24 cellular contexts compared by ENCODE assay signal in the genomic region with DNA sequence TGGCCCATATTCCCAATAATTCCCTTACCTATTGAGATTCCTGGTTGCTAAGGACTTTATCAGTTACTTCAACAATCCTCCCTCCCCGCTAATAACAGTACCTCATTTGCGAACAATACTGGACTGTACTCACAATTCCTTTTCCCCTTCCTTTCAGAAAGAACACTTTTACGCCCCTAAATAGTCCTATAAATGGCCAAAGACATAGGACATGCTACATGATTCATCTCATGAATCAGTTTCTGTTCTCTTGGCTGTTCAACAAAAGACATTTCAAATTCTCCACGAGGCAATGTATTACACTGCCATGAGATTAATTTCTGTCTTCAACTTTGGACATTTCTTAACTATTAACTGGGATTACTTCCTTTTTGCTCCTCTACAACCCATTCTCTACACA.
DNase-seq lines count a peak whose midpoint lies in the region; ATAC-seq and TF ChIP-seq lines count a peak whose summit lies in the region.
"Had no signal": no experiment of that assay in that cellular context is flagged by ENCODE, and none has a peak within 500 bp of the region (broad histone marks: within the 10 kb centered on the region; RNA-seq: fewer than 3 reads in every experiment).

No MANE protein-coding gene starts in this region.

- H3K9me3 Mint-ChIP-seq in memory B cell, result no peaks in the 10 kb centered on the region
- H3K9me3 Mint-ChIP-seq: activated B cell treated with CpG ODN at 0.5 μM for 24 hours; activated naive CD8-positive, alpha-beta T cell treated with anti-CD3 and anti-CD28 coated beads, Interleukin-2, amount 50 U/mL, for 24 hours; activated T-helper 1 cell treated with anti-CD3 and anti-CD28 coated beads, Interleukin-12 subunit alpha, Interleukin-12 subunit beta, Interleukin-2, Interleukin-4 antibody, amounts not matched to agents 30 ng/mL and 10 ng/mL and 1 ng/mL, durations not matched to agents 14 hours and 24 hours and 36 hours; endodermal cell; stimulated activated naive CD8-positive, alpha-beta T cell treated with anti-CD3 and anti-CD28 coated beads, Interleukin-15, amount 100 ng/mL, for 72 hours had no signal

- H3K14ac ChIP-seq in IMR-90 (replicated peaks; ENCODE audit: low read depth, low read length), result no peak overlapping the region

- H2AK5ac ChIP-seq in IMR-90 (ENCODE audit: low read depth, low read length), result peak overlapping the region; percentile 29; the same call in 1 of the 2 replicates

- WGBS in IMR-90 (ENCODE audit: extremely low coverage in 2 of 2, insufficient read length in 1 of 2), 2 experiments, result 94% methylated on average over 3 of the region's 4 CpGs; no CpG with 5 or more reads in 1 of the 2 experiments

- POLR2A ChIA-PET in IMR-90 (lab: Charles Lee; ENCODE audit: unreplicated experiment), result no interaction called here

- H3K4me3 ChIP-seq in AG10803 (ENCODE audit: low read length) (no peak overlapping the region), IMR-90 (ENCODE audit: insufficient read depth, low read depth, low read length) (no peak overlapping the region), epithelial cell of proximal tubule (ENCODE audit: low read depth, low read length) (no peak overlapping the region)
- H3K4me3 ChIP-seq: mucosa of descending colon had no signal

- no peak overlapping the region for H3K4me3 Mint-ChIP-seq in memory B cell
- H3K4me3 Mint-ChIP-seq: activated B cell treated with CpG ODN at 0.5 μM for 24 hours; activated naive CD8-positive, alpha-beta T cell treated with anti-CD3 and anti-CD28 coated beads, Interleukin-2, amount 50 U/mL, for 24 hours; activated T-helper 1 cell treated with anti-CD3 and anti-CD28 coated beads, Interleukin-12 subunit alpha, Interleukin-12 subunit beta, Interleukin-2, Interleukin-4 antibody, amounts not matched to agents 30 ng/mL and 10 ng/mL and 1 ng/mL, durations not matched to agents 14 hours and 24 hours and 36 hours; endodermal cell; stimulated activated naive CD8-positive, alpha-beta T cell treated with anti-CD3 and anti-CD28 coated beads, Interleukin-15, amount 100 ng/mL, for 72 hours had no signal

- H2BK20ac ChIP-seq in IMR-90 (ENCODE audit: low read depth, low read length), result no peak overlapping the region; the same call in 1 of the 2 replicates

- H2BK15ac ChIP-seq in IMR-90 (ENCODE audit: low read depth, low read length), result no peak overlapping the region; the same call in 2 of the 3 replicates

- intact Hi-C loops in IMR-90 (cut with micrococcal nuclease), result no loop called here

- peaks cover 9 to 19% of the 10 kb centered on the region in 2 experiments; a peak in 3 of 4 replicates for H3K79me1 ChIP-seq in IMR-90 (ENCODE audit: low read depth in 1 of 2, low read length in 2 of 2)

- H3K36me3 Mint-ChIP-seq in memory B cell, result peaks cover 20% of the 10 kb centered on the region

- H4K5ac ChIP-seq in IMR-90 (ENCODE audit: low read depth, low read length), result peak overlapping the region; percentile 38; the same call in 1 of the 2 replicates

- TF ChIP-seq RAD21 in IMR-90 (IDR thresholded peaks at IDR 0.05; ENCODE audit: low read length), result no peak

- no peak overlapping the region for H4K91ac ChIP-seq in IMR-90 (ENCODE audit: insufficient read depth, low read depth, low read length)

- no TSS peak for BruUV-seq in IMR-90 (replicated peaks; lab: Mats Ljungman, UMichigan)

- no peaks in the 10 kb centered on the region for H3K9me3 ChIP-seq in IMR-90 (ENCODE audit: control insufficient read depth, insufficient read depth, low read length)
- H3K9me3 ChIP-seq: mucosa of descending colon had no signal

- TF ChIP-seq CTCF in AG10803 (conservative IDR thresholded peaks at IDR 0.05; ENCODE audit: low read length) (no peak), IMR-90 (conservative IDR thresholded peaks at IDR 0.05; ENCODE audit: low read depth, low read length) (no peak), epithelial cell of proximal tubule (conservative IDR thresholded peaks at IDR 0.05; ENCODE audit: low read depth, low read length) (no peak)

- H3K27me3 ChIP-seq in IMR-90 (ENCODE audit: control insufficient read depth, insufficient read depth, low read length), result no peaks in the 10 kb centered on the region

- dilution Hi-C loops in IMR-90 (cut with HindIII; ENCODE audit: low sequenced_read_pairs, unreplicated experiment), result no loop called here

- DNase-seq in AG10803 (ENCODE audit: low read depth) (peak; percentile 43), IMR-90 (peak; percentile 46), epithelial cell of proximal tubule (ENCODE audit: low read depth) (peak; percentile 13), memory B cell (ENCODE audit: low spot score in 2 of 2) (no peak), pons (ENCODE audit: low spot score) (no peak), germinal center (ENCODE audit: low spot score) (no peak)
- DNase-seq in stimulated activated CD4-positive, alpha-beta T cell treated with anti-CD3 and anti-CD28 coated beads, Interleukin-1b, Interleukin-23, amount 100 ng/mL, for 48 hours, result no peak
- DNase-seq: activated B cell treated with CpG ODN at 0.5 μM for 24 hours; activated CD8-positive, alpha-beta memory T cell treated with anti-CD3 and anti-CD28 coated beads for 24 hours; activated naive CD8-positive, alpha-beta T cell treated with anti-CD3 and anti-CD28 coated beads, Interleukin-2, amount 50 U/mL, for 24 hours; cerebellar nuclear complex; endodermal cell; GF-D8; MM.1S; mucosa of descending colon; NCI-H1694 treated with DMSO at 0.1 percent for 48 hours; NCI-H446 treated with DMSO at 0.1 percent for 48 hours; right cardiac atrium; stimulated activated naive CD8-positive, alpha-beta T cell treated with anti-CD3 and anti-CD28 coated beads, Interleukin-15, amount 100 ng/mL, for 72 hours; T-helper 1 cell had no signal

- no peaks in the 10 kb centered on the region for H3K27me3 Mint-ChIP-seq in memory B cell
- H3K27me3 Mint-ChIP-seq: activated B cell treated with CpG ODN at 0.5 μM for 24 hours; activated naive CD8-positive, alpha-beta T cell treated with anti-CD3 and anti-CD28 coated beads, Interleukin-2, amount 50 U/mL, for 24 hours; stimulated activated naive CD8-positive, alpha-beta T cell treated with anti-CD3 and anti-CD28 coated beads, Interleukin-15, amount 100 ng/mL, for 72 hours had no signal

- H3K36me3 ChIP-seq in IMR-90 (ENCODE audit: control insufficient read depth, insufficient read depth, low read length), result no peaks in the 10 kb centered on the region

- peaks cover 6% of the 10 kb centered on the region for H3K4me1 ChIP-seq in IMR-90 (ENCODE audit: control insufficient read depth, insufficient read depth, low read length)

- peak overlapping the region; percentile 66 for H3K27ac Mint-ChIP-seq in memory B cell
- H3K27ac Mint-ChIP-seq: activated B cell treated with CpG ODN at 0.5 μM for 24 hours; activated naive CD8-positive, alpha-beta T cell treated with anti-CD3 and anti-CD28 coated beads, Interleukin-2, amount 50 U/mL, for 24 hours; activated T-helper 1 cell treated with anti-CD3 and anti-CD28 coated beads, Interleukin-12 subunit alpha, Interleukin-12 subunit beta, Interleukin-2, Interleukin-4 antibody, amounts not matched to agents 30 ng/mL and 10 ng/mL and 1 ng/mL, durations not matched to agents 14 hours and 24 hours and 36 hours; endodermal cell; stimulated activated naive CD8-positive, alpha-beta T cell treated with anti-CD3 and anti-CD28 coated beads, Interleukin-15, amount 100 ng/mL, for 72 hours had no signal

- no peak overlapping the region for H4K8ac ChIP-seq in IMR-90 (ENCODE audit: low read depth in 2 of 2, low read length in 2 of 2)

- no peak overlapping the region for H3K4ac ChIP-seq in IMR-90 (ENCODE audit: low read depth, low read length)

- no peak overlapping the region for H2AFZ ChIP-seq in IMR-90 (replicated peaks; ENCODE audit: low read length, poor library complexity)

- in situ Hi-C loops in IMR-90 (cut with MboI; ENCODE audit: low sequenced_read_pairs), result no loop called here

- H2BK120ac ChIP-seq in IMR-90 (ENCODE audit: low read depth, low read length), result no peak overlapping the region

- peak overlapping the region; percentile 33; the same call in 1 of the 2 replicates for H3K4me2 ChIP-seq in IMR-90 (ENCODE audit: low read depth, low read length)

- peak; percentile 44 for ATAC-seq in IMR-90 (ENCODE audit: low read depth)
- no peak for ATAC-seq in memory B cell (ENCODE audit: low read depth)
- ATAC-seq in GM18517 (IDR thresholded peaks at IDR 0.05; ENCODE audit: unreplicated experiment), result no peak
- ATAC-seq: activated naive CD8-positive, alpha-beta T cell treated with anti-CD3 and anti-CD28 coated beads, Interleukin-2, amount 50 U/mL, for 24 hours; HepG2; mucosa of descending colon; stimulated activated naive CD8-positive, alpha-beta T cell treated with anti-CD3 and anti-CD28 coated beads, Interleukin-15, amount 100 ng/mL, for 72 hours had no signal

- CTCF ChIA-PET in IMR-90 (lab: Yijun Ruan, JAX), result no interaction called here

- H4K20me1 ChIP-seq in IMR-90 (ENCODE audit: insufficient read depth, low read length), result no peaks in the 10 kb centered on the region

- H2BK5ac ChIP-seq in IMR-90 (ENCODE audit: low read depth, low read length, poor library complexity, severe bottlenecking), result peak overlapping the region; percentile 24

- peaks cover 4% of the 10 kb centered on the region; the same call in 1 of the 2 replicates for H3K9me1 ChIP-seq in IMR-90 (ENCODE audit: insufficient read depth, low read length)

- no peak overlapping the region for H3K9ac ChIP-seq in IMR-90 (ENCODE audit: low read depth, low read length)

- H3K56ac ChIP-seq in IMR-90 (ENCODE audit: extremely low read depth, insufficient read depth, low read length), result no peak overlapping the region

- H2AK9ac ChIP-seq in IMR-90 (replicated peaks; ENCODE audit: low read depth, low read length, poor library complexity), result no peak overlapping the region

- H3K4me1 Mint-ChIP-seq in memory B cell, result peaks cover 5% of the 10 kb centered on the region
- H3K4me1 Mint-ChIP-seq: activated B cell treated with CpG ODN at 0.5 μM for 24 hours; activated naive CD8-positive, alpha-beta T cell treated with anti-CD3 and anti-CD28 coated beads, Interleukin-2, amount 50 U/mL, for 24 hours; stimulated activated naive CD8-positive, alpha-beta T cell treated with anti-CD3 and anti-CD28 coated beads, Interleukin-15, amount 100 ng/mL, for 72 hours had no signal

- H3K18ac ChIP-seq in IMR-90 (ENCODE audit: low read depth, low read length), result peak overlapping the region; percentile 48; the same call in 1 of the 2 replicates

- no peak for TF ChIP-seq POLR2A in IMR-90 (IDR thresholded peaks at IDR 0.05; ENCODE audit: low read depth, low read length)

- H3K23ac ChIP-seq in IMR-90 (ENCODE audit: low read depth, low read length), result peak overlapping the region; percentile 12; the same call in 1 of the 2 replicates

- H3K27ac ChIP-seq in IMR-90 (ENCODE audit: insufficient read depth, low read length), result no peak overlapping the region
- H3K27ac ChIP-seq: RWPE1 had no signal

TF ChIP-seq in IMR-90, 13 proteins besides CTCF, POLR2A, EP300 and RAD21 (continues in another document):
- TF ChIP-seq FOS (IDR thresholded peaks at IDR 0.05; ENCODE audit: low read depth, low read length), result no peak

Comparison
In these comparisons a context has a peak if more than half of its experiments do, and no peak if none do; other contexts are left out.
1. DNase-seq: peak in AG10803 (single experiment), IMR-90 (single experiment) and epithelial cell of proximal tubule (single experiment); none in memory B cell (0 of 2), pons (single experiment), germinal center (single experiment) and stimulated activated CD4-positive, alpha-beta T cell treated with anti-CD3 and anti-CD28 coated beads, Interleukin-1b, Interleukin-23, amount 100 ng/mL, for 48 hours (single experiment).